Comparison of ENCODE assay signal across 2 cellular contexts in the genomic region with DNA sequence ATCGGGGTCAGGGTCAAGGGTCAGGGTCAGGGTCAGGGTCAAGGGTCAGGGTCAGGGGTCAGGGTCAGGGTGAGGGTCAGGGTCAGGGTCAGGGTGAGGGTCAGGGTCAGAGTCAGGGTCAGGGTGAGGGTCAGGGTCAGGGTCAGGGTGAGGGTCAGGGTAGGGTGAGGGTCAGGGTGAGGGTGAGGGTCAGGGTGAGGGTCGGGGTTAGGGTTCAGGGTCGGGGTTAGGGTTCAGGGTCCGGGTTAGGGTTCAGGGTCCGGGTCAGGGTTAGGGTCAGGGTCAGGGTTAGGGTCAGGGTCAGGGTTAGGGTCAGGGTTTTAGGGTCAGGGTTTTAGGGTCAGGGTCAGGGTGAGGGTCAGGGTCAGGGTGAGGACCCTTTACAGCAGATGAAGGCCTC. TPM values are rescaled to one million over a fixed set of nuclear protein-coding genes. Genes with fewer than 3 reads are reported as not detected.
"Had no signal": no experiment of that assay in that cellular context is flagged by ENCODE, and none has a peak within 500 bp of the region (broad histone marks: within the 10 kb centered on the region; RNA-seq: fewer than 3 reads in every experiment).

No MANE protein-coding gene starts in this region.

RNA-seq across cellular contexts. Expression of a gene that starts 22.4 kb away (rescaled TPM):
- total RNA-seq: GM23248, H4 had no signal
- polyA plus RNA-seq: GM23248 had no signal
